Comparison of ENCODE assay signal across 21 cellular contexts in genomic region chr2:65388626-65389390, GRCh38. TPM values are rescaled to one million over a fixed set of nuclear protein-coding genes. Genes with fewer than 3 reads are reported as not detected.
A peak's percentile ranks its signal among the peaks of the same experiment; 100 is the strongest.
DNase-seq lines count a peak whose midpoint lies in the region; ATAC-seq and TF ChIP-seq lines count a peak whose summit lies in the region.
"Had no signal": no experiment of that assay in that cellular context is flagged by ENCODE, and none has a peak within 500 bp of the region (broad histone marks: within the 10 kb centered on the region; RNA-seq: fewer than 3 reads in every experiment).

No MANE protein-coding gene starts in this region.

- DNase-seq in HT1080 (ENCODE audit: low read depth), result peak; percentile 82
- DNase-seq in glutamatergic neuron, result no peak
- DNase-seq in NCI-H2196 (lab: John Stamatoyannopoulos, UW; ENCODE audit: unreplicated experiment), result no peak
- DNase-seq in DMS 273 (lab: John Stamatoyannopoulos, UW; ENCODE audit: unreplicated experiment), result no peak
- DNase-seq: activated CD4-positive, alpha-beta T cell treated with anti-CD3 and anti-CD28 coated beads, Interleukin-2, amount 50 U/mL, for 1 hour; activated T-cell treated with anti-CD3 and anti-CD28 coated beads, Interleukin-2, amount 50 U/mL, for 1 hour; CD4-positive, alpha-beta memory T cell; effector CD4-positive, alpha-beta T cell; left colon; mucosa of descending colon; NCI-H146; NCI-H2227 treated with DMSO at 0.1 percent for 48 hours; ovary; SIG-M5; stimulated activated CD4-positive, alpha-beta T cell treated with anti-CD3 and anti-CD28 coated beads, Interleukin-4, amount 100 ng/mL, for 4 hours; trophoblast cell had no signal

- H2AFZ ChIP-seq in SU-DHL-6 (ENCODE audit: low read depth, low read length, severe bottlenecking), result no peak overlapping the region

- H3K9ac ChIP-seq in SU-DHL-6 (ENCODE audit: low read length), result peak overlapping the region; percentile 63

- H3K4me3 Mint-ChIP-seq in glutamatergic neuron (ENCODE audit: unreplicated experiment), result no peak overlapping the region
- H3K4me3 Mint-ChIP-seq: activated naive CD4-positive, alpha-beta T cell treated with anti-CD3 and anti-CD28 coated beads, Interleukin-2, amount 50 U/mL, for 24 hours; CD4-positive, alpha-beta memory T cell had no signal

- H4K20me1 ChIP-seq in SU-DHL-6 (ENCODE audit: low read depth, low read length), result no peaks in the 10 kb centered on the region

- peak overlapping the region; percentile 84 for H3K4me2 ChIP-seq in SU-DHL-6 (ENCODE audit: low read depth, low read length, poor library complexity, severe bottlenecking)

- H3K4me1 Mint-ChIP-seq in glutamatergic neuron (ENCODE audit: low read depth, unreplicated experiment), result peaks cover 29% of the 10 kb centered on the region
- H3K4me1 Mint-ChIP-seq: activated naive CD4-positive, alpha-beta T cell treated with anti-CD3 and anti-CD28 coated beads, Interleukin-2, amount 50 U/mL, for 24 hours had no signal

- H3K27me3 ChIP-seq in SU-DHL-6 (ENCODE audit: low read length), result no peaks in the 10 kb centered on the region
- H3K27me3 ChIP-seq: ovary had no signal

- no peaks in the 10 kb centered on the region for H3K36me3 Mint-ChIP-seq in glutamatergic neuron (ENCODE audit: unreplicated experiment)
- H3K36me3 Mint-ChIP-seq: activated naive CD4-positive, alpha-beta T cell treated with anti-CD3 and anti-CD28 coated beads, Interleukin-2, amount 50 U/mL, for 24 hours; CD4-positive, alpha-beta memory T cell had no signal

- no peaks in the 10 kb centered on the region for H3K9me3 ChIP-seq in SU-DHL-6 (ENCODE audit: insufficient read depth, low read length)
- H3K9me3 ChIP-seq: mucosa of descending colon, ovary had no signal

- peaks cover 3% of the 10 kb centered on the region for H3K27me3 Mint-ChIP-seq in glutamatergic neuron (ENCODE audit: unreplicated experiment)
- H3K27me3 Mint-ChIP-seq: activated naive CD4-positive, alpha-beta T cell treated with anti-CD3 and anti-CD28 coated beads, Interleukin-2, amount 50 U/mL, for 24 hours; CD4-positive, alpha-beta memory T cell had no signal

- H3K9me2 ChIP-seq in SU-DHL-6 (replicated peaks; ENCODE audit: insufficient read depth, low read length), result no peaks in the 10 kb centered on the region

- peaks cover 89% of the 10 kb centered on the region for H3K79me2 ChIP-seq in SU-DHL-6 (ENCODE audit: insufficient read depth, low read length)

- TF ChIP-seq CTCF in 22Rv1 (IDR thresholded peaks at IDR 0.05) (no peak), SU-DHL-6 (IDR thresholded peaks at IDR 0.05; ENCODE audit: insufficient read depth, low read length, poor library complexity, severe bottlenecking) (no peak), glutamatergic neuron (IDR thresholded peaks at IDR 0.05; ENCODE audit: partially characterized antibody, unreplicated experiment) (no peak)

- peak overlapping the region; percentile 48 for H3K27ac ChIP-seq in 22Rv1
- H3K27ac ChIP-seq in SU-DHL-6 (ENCODE audit: low read depth, low read length), result peak overlapping the region; percentile 95
- H3K27ac ChIP-seq: ovary had no signal

- H3K9me3 Mint-ChIP-seq in glutamatergic neuron (ENCODE audit: unreplicated experiment), result peaks cover 1% of the 10 kb centered on the region
- H3K9me3 Mint-ChIP-seq: activated naive CD4-positive, alpha-beta T cell treated with anti-CD3 and anti-CD28 coated beads, Interleukin-2, amount 50 U/mL, for 24 hours; CD4-positive, alpha-beta memory T cell had no signal

- no peak for ATAC-seq in GM19328 (IDR thresholded peaks at IDR 0.05; ENCODE audit: unreplicated experiment)
- no peak for ATAC-seq in GM18517 (IDR thresholded peaks at IDR 0.05; ENCODE audit: unreplicated experiment)
- ATAC-seq: left colon, mucosa of descending colon had no signal

- no peaks in the 10 kb centered on the region for H3K36me3 ChIP-seq in SU-DHL-6 (ENCODE audit: low read length)
- H3K36me3 ChIP-seq: ovary had no signal

- peak overlapping the region; percentile 11 for H3K4me3 ChIP-seq in SU-DHL-6 (ENCODE audit: insufficient read depth, low read length, poor library complexity, severe bottlenecking)
- H3K4me3 ChIP-seq: mucosa of descending colon, ovary had no signal

- H3K27ac Mint-ChIP-seq in glutamatergic neuron (ENCODE audit: unreplicated experiment), result peak overlapping the region; percentile 52
- H3K27ac Mint-ChIP-seq: activated naive CD4-positive, alpha-beta T cell treated with anti-CD3 and anti-CD28 coated beads, Interleukin-2, amount 50 U/mL, for 24 hours had no signal

- H3F3A ChIP-seq in SU-DHL-6 (ENCODE audit: insufficient read depth), result peaks cover 87% of the 10 kb centered on the region

RNA-seq across cellular contexts. Expression of gene SPRED2, which starts 43.6 kb away (rescaled TPM):
- total RNA-seq in HT1080 (2014; rRNA removed; shearing (Covaris generic)), result 15.4 and 25.8 TPM in 2 replicates
- polyA plus RNA-seq in HT1080 (2015; cell fraction: cytosol; rRNA removed), result 36.5 and 43.2 TPM in 2 replicates
- 32.4 and 33.7 TPM in 2 replicates for polyA plus RNA-seq in HT1080 (2015; cell fraction: nucleus; rRNA removed)
- 54.5 TPM for total RNA-seq in glutamatergic neuron (ENCODE audit: unreplicated experiment)
